25 cellular contexts compared by ENCODE assay signal in the genomic region with DNA sequence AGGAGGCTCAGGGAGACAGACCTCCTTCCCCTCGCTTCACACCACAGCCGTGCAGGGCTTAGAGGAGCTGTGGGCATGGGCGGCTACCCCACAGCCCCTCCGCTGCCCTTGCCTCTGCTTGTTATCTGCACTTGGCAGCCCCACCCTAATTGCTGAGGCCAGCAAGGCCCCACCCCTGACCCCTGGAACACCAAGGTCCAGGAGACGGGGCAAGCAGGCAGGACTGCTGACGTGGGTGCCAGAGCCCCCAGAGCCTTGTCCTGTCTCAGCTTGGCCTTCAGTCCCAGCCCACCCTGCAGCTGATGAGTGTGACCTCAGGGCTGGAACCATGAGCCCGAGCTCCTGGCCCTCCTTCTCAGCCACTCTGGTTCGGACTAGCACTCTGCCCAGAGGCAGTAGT.
"Had no signal": no experiment of that assay in that cellular context is flagged by ENCODE, and none has a peak within 500 bp of the region (broad histone marks: within the 10 kb centered on the region; RNA-seq: fewer than 3 reads in every experiment).

No MANE protein-coding gene starts in this region.

- H3K27ac ChIP-seq: left lung, ovary, right lobe of liver, spleen, thoracic aorta, upper lobe of left lung had no signal

- DNase-seq: caudate nucleus; cerebellar nuclear complex; cortex of kidney; effector memory CD8-positive, alpha-beta T cell; erythroblast; esophagus squamous epithelium; foreskin melanocyte; kidney; left lung; mucosa of descending colon; naive thymus-derived CD4-positive, alpha-beta T cell; occipital lobe; posterior cingulate gyrus; retina; right lobe of liver; spleen; stimulated activated naive B cell treated with anti-CD40 and anti-IgM and Interleukin-4, amounts not matched to agents 10 μg/mL and 1 μg/mL and 100 μg/mL, for 72 hours; upper lobe of left lung had no signal

- H3K4me1 Mint-ChIP-seq: memory B cell; naive thymus-derived CD4-positive, alpha-beta T cell had no signal

- H3K27ac Mint-ChIP-seq: effector memory CD8-positive, alpha-beta T cell; memory B cell; mesothelial cell of epicardium; naive thymus-derived CD4-positive, alpha-beta T cell; stimulated activated naive B cell treated with anti-CD40 and anti-IgM and Interleukin-4, amounts not matched to agents 10 μg/mL and 1 μg/mL and 100 μg/mL, for 72 hours; stimulated activated naive CD8-positive, alpha-beta T cell treated with anti-CD3 and anti-CD28 coated beads, Interleukin-15, Interleukin-2, amounts not matched to agents 100 ng/mL and 50 ng/mL, for 24 hours had no signal

- H3K9me3 Mint-ChIP-seq: effector memory CD8-positive, alpha-beta T cell had no signal

- H3K4me3 ChIP-seq: esophagus squamous epithelium, left lung, lung, mucosa of descending colon, ovary, right lobe of liver, spleen, thoracic aorta, tibial nerve, upper lobe of left lung had no signal

- H3K27me3 Mint-ChIP-seq: stimulated activated naive CD8-positive, alpha-beta T cell treated with anti-CD3 and anti-CD28 coated beads, Interleukin-15, Interleukin-2, amounts not matched to agents 100 ng/mL and 50 ng/mL, for 24 hours had no signal

- H3K36me3 ChIP-seq: esophagus squamous epithelium, left lung, ovary, right lobe of liver, spleen, thoracic aorta, tibial nerve, upper lobe of left lung had no signal

- H3K4me3 Mint-ChIP-seq: effector memory CD8-positive, alpha-beta T cell; memory B cell; mesothelial cell of epicardium; naive thymus-derived CD4-positive, alpha-beta T cell; stimulated activated naive B cell treated with anti-CD40 and anti-IgM and Interleukin-4, amounts not matched to agents 10 μg/mL and 1 μg/mL and 100 μg/mL, for 72 hours; stimulated activated naive CD8-positive, alpha-beta T cell treated with anti-CD3 and anti-CD28 coated beads, Interleukin-15, Interleukin-2, amounts not matched to agents 100 ng/mL and 50 ng/mL, for 24 hours had no signal

- H3K4me1 ChIP-seq: left lung, right lobe of liver, spleen, upper lobe of left lung had no signal

- ATAC-seq: effector memory CD8-positive, alpha-beta T cell; left lung; mucosa of descending colon; naive thymus-derived CD4-positive, alpha-beta T cell; right lobe of liver; stimulated activated naive B cell treated with anti-CD40 and anti-IgM and Interleukin-4, amounts not matched to agents 10 μg/mL and 1 μg/mL and 100 μg/mL, for 72 hours had no signal

- H3K9me3 ChIP-seq: mucosa of descending colon, ovary, right lobe of liver had no signal

- H3K36me3 Mint-ChIP-seq: memory B cell; naive thymus-derived CD4-positive, alpha-beta T cell; stimulated activated naive B cell treated with anti-CD40 and anti-IgM and Interleukin-4, amounts not matched to agents 10 μg/mL and 1 μg/mL and 100 μg/mL, for 72 hours had no signal

- H3K27me3 ChIP-seq: esophagus squamous epithelium, left lung, ovary, right lobe of liver, tibial nerve, upper lobe of left lung had no signal
